In genomic region chr11:116193321-116194114, GRCh38 we compare ENCODE assay signal across 8 cellular contexts.
A peak's percentile ranks its signal among the peaks of the same experiment; 100 is the strongest.
DNase-seq lines count a peak whose midpoint lies in the region; ATAC-seq and TF ChIP-seq lines count a peak whose summit lies in the region.

No MANE protein-coding gene starts in this region.

- ATAC-seq in Right ventricle myocardium inferior = peak; percentile 57
- peak; percentile 28 to 54 (median 42) for ATAC-seq in right lobe of liver
- no peak for ATAC-seq in stimulated activated naive CD8-positive, alpha-beta T cell treated with anti-CD3 and anti-CD28 coated beads, Interleukin-15, Interleukin-2, amounts not matched to agents 100 U/mL and 50 U/mL, for 24 hours

- H3K4me3 Mint-ChIP-seq in type B pancreatic cell = peak overlapping the region; percentile 89

- no peaks in the 10 kb centered on the region for H3K27me3 Mint-ChIP-seq in type B pancreatic cell

- H3K9me3 ChIP-seq in right lobe of liver = no peaks in the 10 kb centered on the region

- WGBS in right lobe of liver (ENCODE audit: insufficient coverage, low coverage, low lambda C conversion rate, missing lambda C conversion rate) = 4% methylated on average over 10 of the region's 34 CpGs

- H3K27ac Mint-ChIP-seq in type B pancreatic cell = peak overlapping the region; percentile 85

- TF ChIP-seq CTCF in dorsolateral prefrontal cortex (IDR thresholded peaks at IDR 0.05 in 54 of 56, conservative IDR thresholded peaks at IDR 0.05 in 2 of 56; ENCODE audit: low read depth in 1 of 56, partially characterized antibody in 56 of 56) = peak in 7 of 56 donors; percentile 8 to 30 (median 15)
- TF ChIP-seq CTCF in right lobe of liver (IDR thresholded peaks at IDR 0.05) = no peak
- peak; percentile 71 for TF ChIP-seq CTCF in type B pancreatic cell (conservative IDR thresholded peaks at IDR 0.05)

- peaks cover 33% of the 10 kb centered on the region for H3K4me1 Mint-ChIP-seq in type B pancreatic cell (ENCODE audit: unreplicated experiment)

- H3K9me3 Mint-ChIP-seq in type B pancreatic cell = no peaks in the 10 kb centered on the region

- no peaks in the 10 kb centered on the region for H3K36me3 ChIP-seq in right lobe of liver

- peaks cover 0 to 26% (median 0%) of the 10 kb centered on the region in 45 donors for H3K27me3 ChIP-seq in dorsolateral prefrontal cortex
- no peaks in the 10 kb centered on the region for H3K27me3 ChIP-seq in right lobe of liver

- H3K4me1 ChIP-seq in right lobe of liver = no peaks in the 10 kb centered on the region

- intact Hi-C loops in Right ventricle myocardium inferior (cut with DNase I) (no loop called here), cardiac septum (cut with DNase I) (no loop called here), dorsolateral prefrontal cortex (cut with DNase I) (no loop called here), right lobe of liver (cut with DNase I) (no loop called here)

- no peak for DNase-seq in Right ventricle myocardium inferior (ENCODE audit: missing footprints)
- DNase-seq in cardiac septum (ENCODE audit: low spot score) = no peak
- DNase-seq in dorsolateral prefrontal cortex = peak in 6 of 10 donors; percentile 37 to 70 (median 46)
- DNase-seq in right lobe of liver = no peak
- peak; percentile 80 for DNase-seq in type B pancreatic cell (ENCODE audit: extremely low spot score, unreplicated experiment)
- DNase-seq in stimulated activated naive CD8-positive, alpha-beta T cell treated with anti-CD3 and anti-CD28 coated beads, Interleukin-15, Interleukin-2, amounts not matched to agents 100 U/mL and 50 U/mL, for 24 hours = no peak
- DNase-seq in mesenteric fat pad (ENCODE audit: low spot score) = no peak
- no peak for DNase-seq in NAMALWA (ENCODE audit: low spot score)

- H3K36me3 Mint-ChIP-seq in type B pancreatic cell = no peaks in the 10 kb centered on the region

- H3K4me3 ChIP-seq in dorsolateral prefrontal cortex (peak overlapping the region; percentile 18 to 70 (median 54)), right lobe of liver (peak overlapping the region; percentile 3 to 24 (median 20))

- H3K27ac ChIP-seq in dorsolateral prefrontal cortex (peak overlapping the region in 42 of 59 donors; percentile 1 to 85 (median 62)), right lobe of liver (no peak overlapping the region)

- no peak for TF ChIP-seq POLR2A in right lobe of liver (IDR thresholded peaks at IDR 0.05)

Comparison
In these comparisons a context has a peak if more than half of its experiments do, and no peak if none do; other contexts are left out.
1. DNase-seq: peak in dorsolateral prefrontal cortex (6 of 10) and type B pancreatic cell (single experiment); none in Right ventricle myocardium inferior (single experiment), cardiac septum (single experiment), right lobe of liver (0 of 3), stimulated activated naive CD8-positive, alpha-beta T cell treated with anti-CD3 and anti-CD28 coated beads, Interleukin-15, Interleukin-2, amounts not matched to agents 100 U/mL and 50 U/mL, for 24 hours (single experiment), mesenteric fat pad (single experiment) and NAMALWA (single experiment).
2. H3K27ac ChIP-seq: peak in dorsolateral prefrontal cortex (42 of 59); none in right lobe of liver (0 of 3).